1 cellular context compared by ENCODE assay signal in genomic region chr3:29283297-29283681, GRCh38.
TF ChIP-seq lines count a peak whose summit lies in the region.

No MANE protein-coding gene starts in this region.

TF ChIP-seq in GM12878, 131 proteins besides CTCF, POLR2A, EP300 and RAD21 (continued from another document):
- TF ChIP-seq, protein P1, sequence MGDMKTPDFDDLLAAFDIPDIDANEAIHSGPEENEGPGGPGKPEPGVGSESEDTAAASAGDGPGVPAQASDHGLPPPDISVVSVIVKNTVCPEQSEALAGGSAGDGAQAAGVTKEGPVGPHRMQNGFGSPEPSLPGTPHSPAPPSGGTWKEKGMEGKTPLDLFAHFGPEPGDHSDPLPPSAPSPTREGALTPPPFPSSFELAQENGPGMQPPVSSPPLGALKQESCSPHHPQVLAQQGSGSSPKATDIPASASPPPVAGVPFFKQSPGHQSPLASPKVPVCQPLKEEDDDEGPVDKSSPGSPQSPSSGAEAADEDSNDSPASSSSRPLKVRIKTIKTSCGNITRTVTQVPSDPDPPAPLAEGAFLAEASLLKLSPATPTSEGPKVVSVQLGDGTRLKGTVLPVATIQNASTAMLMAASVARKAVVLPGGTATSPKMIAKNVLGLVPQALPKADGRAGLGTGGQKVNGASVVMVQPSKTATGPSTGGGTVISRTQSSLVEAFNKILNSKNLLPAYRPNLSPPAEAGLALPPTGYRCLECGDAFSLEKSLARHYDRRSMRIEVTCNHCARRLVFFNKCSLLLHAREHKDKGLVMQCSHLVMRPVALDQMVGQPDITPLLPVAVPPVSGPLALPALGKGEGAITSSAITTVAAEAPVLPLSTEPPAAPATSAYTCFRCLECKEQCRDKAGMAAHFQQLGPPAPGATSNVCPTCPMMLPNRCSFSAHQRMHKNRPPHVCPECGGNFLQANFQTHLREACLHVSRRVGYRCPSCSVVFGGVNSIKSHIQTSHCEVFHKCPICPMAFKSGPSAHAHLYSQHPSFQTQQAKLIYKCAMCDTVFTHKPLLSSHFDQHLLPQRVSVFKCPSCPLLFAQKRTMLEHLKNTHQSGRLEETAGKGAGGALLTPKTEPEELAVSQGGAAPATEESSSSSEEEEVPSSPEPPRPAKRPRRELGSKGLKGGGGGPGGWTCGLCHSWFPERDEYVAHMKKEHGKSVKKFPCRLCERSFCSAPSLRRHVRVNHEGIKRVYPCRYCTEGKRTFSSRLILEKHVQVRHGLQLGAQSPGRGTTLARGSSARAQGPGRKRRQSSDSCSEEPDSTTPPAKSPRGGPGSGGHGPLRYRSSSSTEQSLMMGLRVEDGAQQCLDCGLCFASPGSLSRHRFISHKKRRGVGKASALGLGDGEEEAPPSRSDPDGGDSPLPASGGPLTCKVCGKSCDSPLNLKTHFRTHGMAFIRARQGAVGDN (IDR thresholded peaks at IDR 0.05), result no peak
- no peak for TF ChIP-seq BCL11A (IDR thresholded peaks at IDR 0.05; ENCODE audit: low read depth, low read length)
- no peak for TF ChIP-seq ZNF384 (IDR thresholded peaks at IDR 0.05; ENCODE audit: borderline replicate concordance, low read depth, low read length)
- TF ChIP-seq, protein P2, sequence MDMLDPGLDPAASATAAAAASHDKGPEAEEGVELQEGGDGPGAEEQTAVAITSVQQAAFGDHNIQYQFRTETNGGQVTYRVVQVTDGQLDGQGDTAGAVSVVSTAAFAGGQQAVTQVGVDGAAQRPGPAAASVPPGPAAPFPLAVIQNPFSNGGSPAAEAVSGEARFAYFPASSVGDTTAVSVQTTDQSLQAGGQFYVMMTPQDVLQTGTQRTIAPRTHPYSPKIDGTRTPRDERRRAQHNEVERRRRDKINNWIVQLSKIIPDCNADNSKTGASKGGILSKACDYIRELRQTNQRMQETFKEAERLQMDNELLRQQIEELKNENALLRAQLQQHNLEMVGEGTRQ (IDR thresholded peaks at IDR 0.05; ENCODE audit: borderline replicate concordance, low read depth, low read length), result no peak
- TF ChIP-seq, protein P3, sequence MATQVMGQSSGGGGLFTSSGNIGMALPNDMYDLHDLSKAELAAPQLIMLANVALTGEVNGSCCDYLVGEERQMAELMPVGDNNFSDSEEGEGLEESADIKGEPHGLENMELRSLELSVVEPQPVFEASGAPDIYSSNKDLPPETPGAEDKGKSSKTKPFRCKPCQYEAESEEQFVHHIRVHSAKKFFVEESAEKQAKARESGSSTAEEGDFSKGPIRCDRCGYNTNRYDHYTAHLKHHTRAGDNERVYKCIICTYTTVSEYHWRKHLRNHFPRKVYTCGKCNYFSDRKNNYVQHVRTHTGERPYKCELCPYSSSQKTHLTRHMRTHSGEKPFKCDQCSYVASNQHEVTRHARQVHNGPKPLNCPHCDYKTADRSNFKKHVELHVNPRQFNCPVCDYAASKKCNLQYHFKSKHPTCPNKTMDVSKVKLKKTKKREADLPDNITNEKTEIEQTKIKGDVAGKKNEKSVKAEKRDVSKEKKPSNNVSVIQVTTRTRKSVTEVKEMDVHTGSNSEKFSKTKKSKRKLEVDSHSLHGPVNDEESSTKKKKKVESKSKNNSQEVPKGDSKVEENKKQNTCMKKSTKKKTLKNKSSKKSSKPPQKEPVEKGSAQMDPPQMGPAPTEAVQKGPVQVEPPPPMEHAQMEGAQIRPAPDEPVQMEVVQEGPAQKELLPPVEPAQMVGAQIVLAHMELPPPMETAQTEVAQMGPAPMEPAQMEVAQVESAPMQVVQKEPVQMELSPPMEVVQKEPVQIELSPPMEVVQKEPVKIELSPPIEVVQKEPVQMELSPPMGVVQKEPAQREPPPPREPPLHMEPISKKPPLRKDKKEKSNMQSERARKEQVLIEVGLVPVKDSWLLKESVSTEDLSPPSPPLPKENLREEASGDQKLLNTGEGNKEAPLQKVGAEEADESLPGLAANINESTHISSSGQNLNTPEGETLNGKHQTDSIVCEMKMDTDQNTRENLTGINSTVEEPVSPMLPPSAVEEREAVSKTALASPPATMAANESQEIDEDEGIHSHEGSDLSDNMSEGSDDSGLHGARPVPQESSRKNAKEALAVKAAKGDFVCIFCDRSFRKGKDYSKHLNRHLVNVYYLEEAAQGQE (IDR thresholded peaks at IDR 0.05; ENCODE audit: low read depth, low read length), result no peak
- TF ChIP-seq SIX5 (IDR thresholded peaks at IDR 0.05; ENCODE audit: low read depth, low read length, severe bottlenecking), result no peak
- TF ChIP-seq IRF3 (IDR thresholded peaks at IDR 0.05), result no peak
- TF ChIP-seq BHLHE40 (IDR thresholded peaks at IDR 0.05; ENCODE audit: borderline replicate concordance in 1 of 2, low read depth in 2 of 2, low read length in 1 of 2), result no peak
- no peak for TF ChIP-seq SMAD1 (IDR thresholded peaks at IDR 0.05; ENCODE audit: low read depth, partially characterized antibody)
- no peak for TF ChIP-seq KLF5 (IDR thresholded peaks at IDR 0.05; ENCODE audit: partially characterized antibody)
- TF ChIP-seq WRNIP1 (IDR thresholded peaks at IDR 0.05; ENCODE audit: borderline replicate concordance, low read depth, low read length), result no peak
- no peak for TF ChIP-seq SMC3 (IDR thresholded peaks at IDR 0.05; ENCODE audit: borderline replicate concordance, low read length)
- TF ChIP-seq KDM1A (IDR thresholded peaks at IDR 0.05; ENCODE audit: borderline replicate concordance), result no peak
- no peak for TF ChIP-seq SMARCA5 (IDR thresholded peaks at IDR 0.05)
- no peak for TF ChIP-seq ETV6 (conservative IDR thresholded peaks at IDR 0.05 in 1 of 2, IDR thresholded peaks at IDR 0.05 in 1 of 2; ENCODE audit: borderline replicate concordance in 1 of 2, low read depth in 1 of 2)
